ENCODE assay signal across 8 cellular contexts in genomic region chr15:84714816-84715215, GRCh38. TPM values are rescaled to one million over a fixed set of nuclear protein-coding genes. Genes with fewer than 3 reads are reported as not detected.
DNase-seq lines count a peak whose midpoint lies in the region; ATAC-seq lines count a peak whose summit lies in the region.

No MANE protein-coding gene starts in this region.

- H3K4me1 Mint-ChIP-seq in T-helper 2 cell treated with Interferon-gamma antibody and Interleukin-4, amounts not matched to agents 5 μg/mL and 100 μg/mL, for 36 hours (ENCODE audit: low read depth), result peaks cover 35% of the 10 kb centered on the region
- H3K4me1 Mint-ChIP-seq in activated CD4-positive, alpha-beta memory T cell treated with anti-CD3 and anti-CD28 coated beads, Interleukin-2, amount 10 ng/mL, durations not matched to agents 7 days and 5 days, result peaks cover 45% of the 10 kb centered on the region

- H3K27ac ChIP-seq in iPS-18a (ENCODE audit: low read length) (no peak overlapping the region), subcutaneous abdominal adipose tissue (ENCODE audit: low read depth, low read length) (peak overlapping the region; percentile 94)

- no peaks in the 10 kb centered on the region for H3K9me3 Mint-ChIP-seq in T-helper 2 cell treated with Interferon-gamma antibody and Interleukin-4, amounts not matched to agents 5 μg/mL and 100 μg/mL, for 36 hours
- no peaks in the 10 kb centered on the region for H3K9me3 Mint-ChIP-seq in activated CD4-positive, alpha-beta memory T cell treated with anti-CD3 and anti-CD28 coated beads, Interleukin-2, amount 10 ng/mL, durations not matched to agents 7 days and 5 days

- no peaks in the 10 kb centered on the region for H3K27me3 Mint-ChIP-seq in T-helper 2 cell treated with Interferon-gamma antibody and Interleukin-4, amounts not matched to agents 5 μg/mL and 100 μg/mL, for 36 hours (ENCODE audit: low read depth)
- no peaks in the 10 kb centered on the region for H3K27me3 Mint-ChIP-seq in activated CD4-positive, alpha-beta memory T cell treated with anti-CD3 and anti-CD28 coated beads, Interleukin-2, amount 10 ng/mL, durations not matched to agents 7 days and 5 days

- ATAC-seq in GM18520 (IDR thresholded peaks at IDR 0.05; ENCODE audit: unreplicated experiment), result no peak

- H3K27me3 ChIP-seq in iPS-18a (ENCODE audit: control insufficient read depth, insufficient read depth, low read length), result no peaks in the 10 kb centered on the region
- H3K27me3 ChIP-seq in subcutaneous abdominal adipose tissue (ENCODE audit: control insufficient read depth in 5 of 5, insufficient read depth in 4 of 5, low read length in 5 of 5), result no peaks in the 10 kb centered on the region

- H3K9me3 ChIP-seq in iPS-18a (ENCODE audit: control insufficient read depth, low read depth, low read length), result no peaks in the 10 kb centered on the region
- H3K9me3 ChIP-seq in subcutaneous abdominal adipose tissue (ENCODE audit: control insufficient read depth in 5 of 5, low read length in 5 of 5), result no peaks in the 10 kb centered on the region

- peaks cover 9% of the 10 kb centered on the region for H3K36me3 ChIP-seq in iPS-18a (ENCODE audit: control insufficient read depth, low read depth, low read length)
- peaks cover 0 to 12% (median 5%) of the 10 kb centered on the region in 5 donors for H3K36me3 ChIP-seq in subcutaneous abdominal adipose tissue (ENCODE audit: control insufficient read depth in 5 of 5, insufficient read depth in 5 of 5, low read length in 5 of 5)

- POLR2A ChIA-PET in activated CD4-positive, alpha-beta memory T cell treated with anti-CD3 and anti-CD28 coated beads, Interleukin-2, amount 10 ng/mL, durations not matched to agents 7 days and 5 days (lab: Charles Lee), result interaction anchor here (1.1 to 6.2 kb wide), 17 partner anchors 8 to 83 kb away, joined by 3 to 233 read pairs (median 9); partner anchors contain the start of genes NMB, WDR73 and ZNF592

- H3K4me3 Mint-ChIP-seq in T-helper 2 cell treated with Interferon-gamma antibody and Interleukin-4, amounts not matched to agents 5 μg/mL and 100 μg/mL, for 36 hours, result peak overlapping the region; percentile 96
- peak overlapping the region; percentile 94 for H3K4me3 Mint-ChIP-seq in activated CD4-positive, alpha-beta memory T cell treated with anti-CD3 and anti-CD28 coated beads, Interleukin-2, amount 10 ng/mL, durations not matched to agents 7 days and 5 days

- H3K9ac ChIP-seq in iPS-18a (ENCODE audit: low read length) (peak overlapping the region; percentile 83), subcutaneous abdominal adipose tissue (ENCODE audit: low read length in 5 of 5) (peak overlapping the region; percentile 72 to 98 (median 83))

- peak overlapping the region; percentile 98 for H3K27ac Mint-ChIP-seq in T-helper 2 cell treated with Interferon-gamma antibody and Interleukin-4, amounts not matched to agents 5 μg/mL and 100 μg/mL, for 36 hours
- peak overlapping the region; percentile 96 for H3K27ac Mint-ChIP-seq in activated CD4-positive, alpha-beta memory T cell treated with anti-CD3 and anti-CD28 coated beads, Interleukin-2, amount 10 ng/mL, durations not matched to agents 7 days and 5 days

- peaks cover 22% of the 10 kb centered on the region for H3K36me3 Mint-ChIP-seq in T-helper 2 cell treated with Interferon-gamma antibody and Interleukin-4, amounts not matched to agents 5 μg/mL and 100 μg/mL, for 36 hours (ENCODE audit: low read depth)
- H3K36me3 Mint-ChIP-seq in activated CD4-positive, alpha-beta memory T cell treated with anti-CD3 and anti-CD28 coated beads, Interleukin-2, amount 10 ng/mL, durations not matched to agents 7 days and 5 days (ENCODE audit: low read depth), result peaks cover 28% of the 10 kb centered on the region

- H3K4me1 ChIP-seq in iPS-18a (ENCODE audit: control insufficient read depth, low read depth, low read length) (peaks cover 10% of the 10 kb centered on the region), subcutaneous abdominal adipose tissue (ENCODE audit: control insufficient read depth in 5 of 5, insufficient read depth in 5 of 5, low read length in 5 of 5) (peaks cover 5 to 35% (median 28%) of the 10 kb centered on the region in 5 donors)

- no peak for DNase-seq in T-helper 2 cell treated with Interferon-gamma antibody and Interleukin-4, amounts not matched to agents 5 μg/mL and 100 μg/mL, for 36 hours (ENCODE audit: low spot score)
- DNase-seq in T-helper 2 cell (no peak), HCEC 1CT (no peak), iPS-NIHi7 (ENCODE audit: extremely low spot score) (no peak)
- no peak for DNase-seq in activated CD4-positive, alpha-beta memory T cell treated with anti-CD3 and anti-CD28 coated beads, Interleukin-2, amount 10 ng/mL, durations not matched to agents 7 days and 5 days

- CTCF ChIA-PET in activated CD4-positive, alpha-beta memory T cell treated with anti-CD3 and anti-CD28 coated beads, Interleukin-2, amount 10 ng/mL, durations not matched to agents 7 days and 5 days (lab: Charles Lee), result interaction anchor here (0.8 to 6.9 kb wide), 7 partner anchors 11 to 143 kb away, joined by 3 to 68 read pairs (median 24); partner anchors contain the start of genes NMB and ZNF592

- H3K4me3 ChIP-seq in iPS-18a (ENCODE audit: low read length) (peak overlapping the region; percentile 89), subcutaneous abdominal adipose tissue (ENCODE audit: low read depth in 1 of 5, low read length in 5 of 5) (peak overlapping the region; percentile 87 to 96 (median 90))

RNA-seq across cellular contexts. Expression of gene SEC11A, which starts 1.1 kb away (rescaled TPM):
- 100 to 1,000 TPM; 132 to 139 TPM for total RNA-seq in activated CD4-positive, alpha-beta memory T cell treated with anti-CD3 and anti-CD28 coated beads, Interleukin-2, amount 10 ng/mL, durations not matched to agents 7 days and 5 days

RNA-seq across cellular contexts. Expression of gene ZNF592, which starts 33.6 kb away (rescaled TPM):
- total RNA-seq in activated CD4-positive, alpha-beta memory T cell treated with anti-CD3 and anti-CD28 coated beads, Interleukin-2, amount 10 ng/mL, durations not matched to agents 7 days and 5 days, result 10 to 100 TPM; 36.6 to 38.0 TPM

RNA-seq across cellular contexts. Expression of gene NMB, which starts 56.8 kb away (rescaled TPM):
- total RNA-seq in activated CD4-positive, alpha-beta memory T cell treated with anti-CD3 and anti-CD28 coated beads, Interleukin-2, amount 10 ng/mL, durations not matched to agents 7 days and 5 days, result 1 to 10 TPM; 4.0 to 4.1 TPM
